Comparison of ENCODE assay signal across 8 cellular contexts in the genomic region with DNA sequence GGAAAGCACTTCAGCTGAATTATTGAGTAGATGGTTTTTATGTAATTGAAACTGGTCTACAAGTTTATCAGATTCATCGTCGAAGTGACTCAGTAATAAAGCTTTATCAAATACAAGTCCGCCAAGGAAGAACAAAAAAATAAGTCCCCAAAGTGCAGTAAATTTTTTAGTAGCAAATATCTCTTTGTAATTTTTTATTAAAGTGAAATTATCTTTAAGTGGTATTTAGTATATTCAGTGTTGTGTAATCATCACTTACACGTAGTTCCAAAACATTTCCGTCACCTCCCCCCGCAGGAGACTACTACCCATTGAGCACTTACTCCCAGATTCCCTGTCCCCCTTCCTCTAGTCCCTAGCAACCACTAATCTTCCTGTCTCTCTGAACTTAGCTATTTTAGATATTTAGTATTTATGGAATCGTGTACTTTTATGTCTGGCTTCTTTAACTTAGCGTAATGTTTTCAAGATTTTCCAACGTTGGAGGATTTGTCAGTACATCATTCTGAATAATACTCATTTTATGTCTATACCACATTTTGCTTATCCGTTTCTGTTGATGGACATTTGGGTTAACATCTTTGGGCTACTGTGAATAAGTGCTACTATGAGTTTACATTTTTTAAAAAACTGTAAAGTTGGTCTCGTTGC. TPM values are rescaled to one million over a fixed set of nuclear protein-coding genes. Genes with fewer than 3 reads are reported as not detected.
A peak's percentile ranks its signal among the peaks of the same experiment; 100 is the strongest.
DNase-seq lines count a peak whose midpoint lies in the region; ATAC-seq and TF ChIP-seq lines count a peak whose summit lies in the region.

No MANE protein-coding gene starts in this region.

- peak overlapping the region; percentile 63 to 99 (median 88) for H3K4me3 ChIP-seq in BLaER1 treated with 17β-estradiol and CSF1 and Interleukin-3, amounts not matched to agents 10 nM and 100 nM
- H3K4me3 ChIP-seq in mucosa of stomach (ENCODE audit: low read length), result peak overlapping the region; percentile 78

- H3K9me3 Mint-ChIP-seq in endothelial cell (ENCODE audit: unreplicated experiment), result no peaks in the 10 kb centered on the region

- H3K27me3 ChIP-seq in BLaER1 treated with 17β-estradiol and CSF1 and Interleukin-3, amounts not matched to agents 10 nM and 100 nM, result no peaks in the 10 kb centered on the region
- H3K27me3 ChIP-seq in mucosa of stomach (ENCODE audit: control insufficient read depth, insufficient read depth, low read length), result no peaks in the 10 kb centered on the region

- peaks cover 47 to 67% (median 60%) of the 10 kb centered on the region in 10 experiments for H3K4me1 ChIP-seq in BLaER1 treated with 17β-estradiol and CSF1 and Interleukin-3, amounts not matched to agents 10 nM and 100 nM
- H3K4me1 ChIP-seq in mucosa of stomach (ENCODE audit: control insufficient read depth, insufficient read depth, low read length), result peaks cover 22% of the 10 kb centered on the region

- peak; percentile 66 for DNase-seq in HT-29 (ENCODE audit: low spot score)
- peak; percentile 53 for DNase-seq in SKM-1 (lab: John Stamatoyannopoulos, UW; ENCODE audit: unreplicated experiment)
- DNase-seq in endothelial cell (ENCODE audit: low spot score), result peak; percentile 19

- peak overlapping the region; percentile 90 to 100 (median 98) for H3K27ac ChIP-seq in BLaER1 treated with 17β-estradiol and CSF1 and Interleukin-3, amounts not matched to agents 10 nM and 100 nM

- H3K27ac Mint-ChIP-seq in endothelial cell (ENCODE audit: unreplicated experiment), result peak overlapping the region; percentile 100

- H3K4me3 Mint-ChIP-seq in endothelial cell (ENCODE audit: unreplicated experiment), result peak overlapping the region; percentile 100

- peaks cover 55 to 60% (median 59%) of the 10 kb centered on the region in 11 experiments for H4K20me1 ChIP-seq in BLaER1 treated with 17β-estradiol and CSF1 and Interleukin-3, amounts not matched to agents 10 nM and 100 nM

- peak overlapping the region; percentile 93 to 99 (median 98) for H3K9ac ChIP-seq in BLaER1 treated with 17β-estradiol and CSF1 and Interleukin-3, amounts not matched to agents 10 nM and 100 nM
- peak overlapping the region; percentile 97 for H3K9ac ChIP-seq in mucosa of stomach (ENCODE audit: low read length)

- H3K36me3 Mint-ChIP-seq in endothelial cell (ENCODE audit: low read depth, unreplicated experiment), result peaks cover 57% of the 10 kb centered on the region

- peaks cover 53% of the 10 kb centered on the region for H3K4me1 Mint-ChIP-seq in endothelial cell (ENCODE audit: unreplicated experiment)

- ATAC-seq in HG02970 (IDR thresholded peaks at IDR 0.05; ENCODE audit: low FRiP score, unreplicated experiment) (no peak), GM21447 (IDR thresholded peaks at IDR 0.05; ENCODE audit: unreplicated experiment) (no peak), GM18502 (IDR thresholded peaks at IDR 0.05; ENCODE audit: poor library complexity, unreplicated experiment) (no peak)

- no peak for TF ChIP-seq CTCF in endothelial cell (IDR thresholded peaks at IDR 0.05; ENCODE audit: unreplicated experiment)

- peaks cover 38 to 55% (median 51%) of the 10 kb centered on the region in 11 experiments for H3K36me3 ChIP-seq in BLaER1 treated with 17β-estradiol and CSF1 and Interleukin-3, amounts not matched to agents 10 nM and 100 nM
- H3K36me3 ChIP-seq in mucosa of stomach (ENCODE audit: control insufficient read depth, insufficient read depth, low read length), result peaks cover 6% of the 10 kb centered on the region

- peak overlapping the region; percentile 50 to 99 (median 96); a peak in 18 of 22 replicates for H3K4me2 ChIP-seq in BLaER1 treated with 17β-estradiol and CSF1 and Interleukin-3, amounts not matched to agents 10 nM and 100 nM

- peaks cover 0 to 6% (median 0%) of the 10 kb centered on the region in 11 experiments; a peak in 2 of 22 replicates for H3K9me3 ChIP-seq in BLaER1 treated with 17β-estradiol and CSF1 and Interleukin-3, amounts not matched to agents 10 nM and 100 nM (replicated peaks in 1 of 11)
- H3K9me3 ChIP-seq in mucosa of stomach (ENCODE audit: control insufficient read depth, low read length), result no peaks in the 10 kb centered on the region

- H3K27me3 Mint-ChIP-seq in endothelial cell (ENCODE audit: unreplicated experiment), result peaks cover 25% of the 10 kb centered on the region

RNA-seq across cellular contexts. Expression of a gene that starts 1.1 kb away (rescaled TPM):
- total RNA-seq in HT-29 (2014; rRNA removed; shearing (Covaris generic)), result 269 and 285 TPM in 2 replicates
- 289 TPM for total RNA-seq in endothelial cell (ENCODE audit: unreplicated experiment)

RNA-seq across cellular contexts. Expression of a gene that starts 48.0 kb away (rescaled TPM):
- total RNA-seq in HT-29 (2014; rRNA removed; shearing (Covaris generic)), result 6.5 and 8.1 TPM in 2 replicates
- total RNA-seq in endothelial cell (ENCODE audit: unreplicated experiment), result 41.4 TPM
